In the genomic region with DNA sequence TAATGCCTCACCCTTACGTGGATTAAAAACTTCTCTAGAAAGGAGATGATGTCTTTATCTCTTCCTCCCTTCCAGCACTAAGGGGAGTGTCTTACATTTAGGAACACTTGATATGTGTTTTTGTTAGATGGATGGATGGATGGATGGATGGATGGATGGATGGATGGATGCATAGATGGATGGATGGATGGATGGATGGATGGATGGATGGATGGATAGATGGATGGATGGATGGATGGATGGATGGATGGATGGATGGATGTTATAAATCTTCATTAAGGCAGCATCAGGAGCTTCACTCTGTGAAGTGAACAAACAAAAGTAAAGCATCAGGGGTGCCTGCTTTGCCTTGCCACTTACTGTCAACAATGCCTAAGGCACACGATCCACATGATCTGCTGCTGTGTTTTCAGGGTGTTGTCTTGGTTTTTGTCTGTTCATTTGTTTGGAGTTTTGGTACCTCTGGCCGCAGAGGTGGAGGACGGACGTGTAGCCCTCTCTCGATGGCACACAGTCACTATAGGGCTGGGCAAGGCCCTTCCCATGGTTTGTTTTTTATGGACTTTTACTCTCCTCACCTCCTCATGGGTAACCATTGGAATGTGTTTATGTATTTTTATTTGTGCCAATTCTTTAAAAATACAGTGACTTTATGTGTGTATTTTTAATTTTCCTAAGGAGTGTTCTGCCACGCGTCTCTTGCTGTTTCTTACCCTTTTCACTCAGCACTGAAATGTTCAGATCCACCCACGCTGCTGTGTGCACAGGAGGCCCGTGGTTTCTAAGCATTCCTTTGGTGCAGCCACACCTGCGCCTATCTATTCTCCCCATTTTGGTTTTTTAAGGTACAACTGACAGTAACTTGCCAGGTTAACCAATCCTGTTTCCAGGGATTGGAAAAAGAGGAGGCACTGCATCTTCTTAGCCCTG, we compare ENCODE assay signal across 14 cellular contexts.
DNase-seq lines count a peak whose midpoint lies in the region; ATAC-seq, FAIRE-seq and TF ChIP-seq lines count a peak whose summit lies in the region.
"Had no signal": no experiment of that assay in that cellular context is flagged by ENCODE, and none has a peak within 500 bp of the region (broad histone marks: within the 10 kb centered on the region; RNA-seq: fewer than 3 reads in every experiment).

No MANE protein-coding gene starts in this region.

- H3K4me1 ChIP-seq in H1 (replicated peaks in 1 of 4; ENCODE audit: control insufficient read depth in 3 of 4, insufficient read depth in 4 of 4, low read length in 3 of 4) = peaks cover 0 to 7% (median 2%) of the 10 kb centered on the region in 4 experiments; a peak in 3 of 7 replicates
- H3K4me1 ChIP-seq: right atrium auricular region, SJSA1 had no signal

- H3K18ac ChIP-seq in H1 (ENCODE audit: extremely low read depth, low read length) = no peak overlapping the region

- no peaks in the 10 kb centered on the region for H3K27me3 ChIP-seq in H1 (replicated peaks in 1 of 4; ENCODE audit: control insufficient read depth in 3 of 4, extremely low read depth in 1 of 4, insufficient read depth in 3 of 4, low read length in 3 of 4)
- H3K27me3 ChIP-seq: right atrium auricular region, SJSA1 had no signal

- H3K79me1 ChIP-seq in H1 (ENCODE audit: low read depth, low read length) = no peaks in the 10 kb centered on the region

- DNase-seq in activated CD8-positive, alpha-beta memory T cell treated with anti-CD3 and anti-CD28 coated beads, Interleukin-2, amount 10 ng/mL, durations not matched to agents 7 days and 5 days = no peak
- DNase-seq in activated CD8-positive, alpha-beta memory T cell treated with anti-CD3 and anti-CD28 coated beads, Interleukin-2, amount 50 U/mL, for 48 hours = no peak
- DNase-seq in activated CD4-positive, alpha-beta memory T cell treated with anti-CD3 and anti-CD28 coated beads, Interleukin-2, amount 10 ng/mL, durations not matched to agents 7 days and 5 days = no peak
- peak in 1 of 2 experiments; percentile 14 for DNase-seq in H1 (ENCODE audit: low read depth in 1 of 2, low spot score in 2 of 2)
- peak in 1 of 2 donors; percentile 46 for DNase-seq in stimulated activated effector memory CD8-positive, alpha-beta T cell treated with anti-CD3 and anti-CD28 coated beads, Interleukin-12 subunit alpha, Interleukin-12 subunit beta, amount 100 ng/mL, for 72 hours (ENCODE audit: low spot score in 2 of 2)
- no peak for DNase-seq in cortex of kidney (lab: John Stamatoyannopoulos, UW)
- no peak for DNase-seq in OCI-M1 (lab: John Stamatoyannopoulos, UW)
- DNase-seq in chondrocyte (ENCODE audit: low spot score) = no peak
- DNase-seq: foreskin melanocyte had no signal

- no peak overlapping the region for H3K9ac ChIP-seq in H1 (replicated peaks in 1 of 4; ENCODE audit: extremely low read depth in 1 of 4, low read depth in 3 of 4, low read length in 3 of 4)

- H2AFZ ChIP-seq in H1 (ENCODE audit: low read length) = no peak overlapping the region

- H3K27ac ChIP-seq in H1 (ENCODE audit: low read depth, low read length) = no peak overlapping the region
- H3K27ac ChIP-seq: right atrium auricular region, SJSA1 had no signal

- H4K20me1 ChIP-seq in H1 (replicated peaks in 1 of 2; ENCODE audit: control insufficient read depth in 1 of 2, insufficient read depth in 2 of 2, low read length in 2 of 2) = no peaks in the 10 kb centered on the region

- H3K23ac ChIP-seq in H1 (ENCODE audit: insufficient read length) = no peak overlapping the region

- H3K4me1 Mint-ChIP-seq in activated CD8-positive, alpha-beta memory T cell treated with anti-CD3 and anti-CD28 coated beads, Interleukin-2, amount 10 ng/mL, durations not matched to agents 7 days and 5 days = peaks cover 71% of the 10 kb centered on the region
- peaks cover 63% of the 10 kb centered on the region for H3K4me1 Mint-ChIP-seq in activated CD4-positive, alpha-beta memory T cell treated with anti-CD3 and anti-CD28 coated beads, Interleukin-2, amount 10 ng/mL, durations not matched to agents 7 days and 5 days
- H3K4me1 Mint-ChIP-seq in stimulated activated effector memory CD8-positive, alpha-beta T cell treated with anti-CD3 and anti-CD28 coated beads, Interleukin-12 subunit alpha, Interleukin-12 subunit beta, amount 100 ng/mL, for 72 hours = peaks cover 62% of the 10 kb centered on the region
- H3K4me1 Mint-ChIP-seq in chondrocyte (ENCODE audit: low read depth) = no peaks in the 10 kb centered on the region

- peaks cover 2% of the 10 kb centered on the region; the same call in 1 of the 2 replicates for H3K23me2 ChIP-seq in H1 (ENCODE audit: low read depth, low read length)

- H3K4me3 ChIP-seq in H1 (ENCODE audit: extremely low read depth in 1 of 4, insufficient read depth in 2 of 4, low read depth in 3 of 4, low read length in 4 of 4) = no peak overlapping the region
- H3K4me3 ChIP-seq: right atrium auricular region, SJSA1 had no signal

- no peaks in the 10 kb centered on the region for H3K79me2 ChIP-seq in H1 (ENCODE audit: control insufficient read depth in 1 of 2, insufficient read depth in 2 of 2, low read length in 2 of 2)

- peaks cover 10% of the 10 kb centered on the region for H3K36me3 Mint-ChIP-seq in activated CD8-positive, alpha-beta memory T cell treated with anti-CD3 and anti-CD28 coated beads, Interleukin-2, amount 10 ng/mL, durations not matched to agents 7 days and 5 days
- H3K36me3 Mint-ChIP-seq in activated CD4-positive, alpha-beta memory T cell treated with anti-CD3 and anti-CD28 coated beads, Interleukin-2, amount 10 ng/mL, durations not matched to agents 7 days and 5 days (ENCODE audit: low read depth) = peaks cover 2% of the 10 kb centered on the region
- peaks cover 6% of the 10 kb centered on the region for H3K36me3 Mint-ChIP-seq in stimulated activated effector memory CD8-positive, alpha-beta T cell treated with anti-CD3 and anti-CD28 coated beads, Interleukin-12 subunit alpha, Interleukin-12 subunit beta, amount 100 ng/mL, for 72 hours
- H3K36me3 Mint-ChIP-seq in chondrocyte (ENCODE audit: low read depth) = no peaks in the 10 kb centered on the region

- TF ChIP-seq POLR2A in H1 (IDR thresholded peaks at IDR 0.05; ENCODE audit: control extremely low read depth in 1 of 2, low read depth in 2 of 2, low read length in 2 of 2) = no peak

- H3K9me3 ChIP-seq in H1 (ENCODE audit: insufficient read depth in 2 of 2, low read depth in 1 of 2, low read length in 1 of 2) = peaks cover 0 to 2% of the 10 kb centered on the region in 2 experiments; a peak in 1 of 4 replicates
- H3K9me3 ChIP-seq: right atrium auricular region, SJSA1 had no signal

- CTCF ChIA-PET in activated CD8-positive, alpha-beta memory T cell treated with anti-CD3 and anti-CD28 coated beads, Interleukin-2, amount 10 ng/mL, durations not matched to agents 7 days and 5 days (lab: Charles Lee) = interaction anchor here (0.9 to 2.3 kb wide), 10 partner anchors 9 to 72 kb away, joined by 3 to 7 read pairs (median 4); no protein-coding TSS in a partner anchor
- CTCF ChIA-PET in activated CD4-positive, alpha-beta memory T cell treated with anti-CD3 and anti-CD28 coated beads, Interleukin-2, amount 10 ng/mL, durations not matched to agents 7 days and 5 days (lab: Charles Lee) = interaction anchor here (0.8 to 1.9 kb wide), 4 partner anchors 25 to 152 kb away, joined by 3 to 5 read pairs (median 3); no protein-coding TSS in a partner anchor
- CTCF ChIA-PET in H1 (lab: Charles Lee; ENCODE audit: partially characterized antibody) = interaction anchor here (0.8 to 1.5 kb wide), 4 partner anchors 9 to 39 kb away, joined by 3 to 5 read pairs (median 4); no protein-coding TSS in a partner anchor

- no peak overlapping the region for H3K4me3 Mint-ChIP-seq in activated CD8-positive, alpha-beta memory T cell treated with anti-CD3 and anti-CD28 coated beads, Interleukin-2, amount 10 ng/mL, durations not matched to agents 7 days and 5 days
- H3K4me3 Mint-ChIP-seq in activated CD4-positive, alpha-beta memory T cell treated with anti-CD3 and anti-CD28 coated beads, Interleukin-2, amount 10 ng/mL, durations not matched to agents 7 days and 5 days = no peak overlapping the region
- peak overlapping the region; percentile 23 for H3K4me3 Mint-ChIP-seq in stimulated activated effector memory CD8-positive, alpha-beta T cell treated with anti-CD3 and anti-CD28 coated beads, Interleukin-12 subunit alpha, Interleukin-12 subunit beta, amount 100 ng/mL, for 72 hours
- no peak overlapping the region for H3K4me3 Mint-ChIP-seq in chondrocyte (ENCODE audit: unreplicated experiment)

- no peak overlapping the region for H4K5ac ChIP-seq in H1 (ENCODE audit: insufficient read length, low read depth, low read length)

- H2BK15ac ChIP-seq in H1 (ENCODE audit: low read length) = no peak overlapping the region

- TF ChIP-seq EP300 in H1 (IDR thresholded peaks at IDR 0.05; ENCODE audit: borderline replicate concordance in 1 of 2, low read depth in 2 of 2, low read length in 2 of 2) = no peak

- TF ChIP-seq CTCF in H1 (IDR thresholded peaks at IDR 0.05; ENCODE audit: control extremely low read depth in 1 of 3, insufficient read depth in 1 of 3, low read depth in 1 of 3, low read length in 3 of 3) = no peak
- TF ChIP-seq CTCF in chondrocyte (IDR thresholded peaks at IDR 0.05) = no peak

- whole genome bisulfite sequencing in H1 (ENCODE audit: extremely low coverage in 1 of 2, insufficient coverage in 1 of 2, insufficient read length in 1 of 2, insufficient replicate concordance in 2 of 2, low coverage in 1 of 2, low lambda C conversion rate in 2 of 2, missing lambda C conversion rate in 1 of 2), 2 experiments = 92% methylated on average over 11 of the region's 11 CpGs; no CpG with 5 or more reads in 1 of the 2 experiments

- no peak overlapping the region for H2BK12ac ChIP-seq in H1 (ENCODE audit: low read depth, low read length)

- no peak overlapping the region for H4K91ac ChIP-seq in H1 (replicated peaks; ENCODE audit: insufficient read length, low read length)

- no peaks in the 10 kb centered on the region for H3K27me3 Mint-ChIP-seq in activated CD8-positive, alpha-beta memory T cell treated with anti-CD3 and anti-CD28 coated beads, Interleukin-2, amount 10 ng/mL, durations not matched to agents 7 days and 5 days
- H3K27me3 Mint-ChIP-seq in activated CD4-positive, alpha-beta memory T cell treated with anti-CD3 and anti-CD28 coated beads, Interleukin-2, amount 10 ng/mL, durations not matched to agents 7 days and 5 days = no peaks in the 10 kb centered on the region
- no peaks in the 10 kb centered on the region for H3K27me3 Mint-ChIP-seq in chondrocyte (ENCODE audit: low read depth)

- TF ChIP-seq RAD21 in H1 (IDR thresholded peaks at IDR 0.05 in 1 of 2, conservative IDR thresholded peaks at IDR 0.05 in 1 of 2; ENCODE audit: low read depth in 2 of 2, low read length in 2 of 2) = no peak

- no peak overlapping the region for H2AK5ac ChIP-seq in H1 (ENCODE audit: low read depth, low read length)

- H2BK120ac ChIP-seq in H1 (replicated peaks; ENCODE audit: low read depth, low read length) = no peak overlapping the region

- no peak overlapping the region for H3K4me2 ChIP-seq in H1 (ENCODE audit: insufficient read depth in 1 of 2, low read depth in 2 of 2, low read length in 2 of 2)

- no peaks in the 10 kb centered on the region for H3K36me3 ChIP-seq in H1 (ENCODE audit: control insufficient read depth in 2 of 4, insufficient read depth in 4 of 4, low read length in 3 of 4)
- H3K36me3 ChIP-seq: right atrium auricular region, SJSA1 had no signal

- H3K56ac ChIP-seq in H1 (replicated peaks; ENCODE audit: insufficient read length, low read depth, low read length) = peak overlapping the region; percentile 55

- no peak overlapping the region for H3K14ac ChIP-seq in H1 (ENCODE audit: insufficient read length)

- H3K9me3 Mint-ChIP-seq in activated CD8-positive, alpha-beta memory T cell treated with anti-CD3 and anti-CD28 coated beads, Interleukin-2, amount 10 ng/mL, durations not matched to agents 7 days and 5 days (ENCODE audit: low read depth) = peaks cover 2% of the 10 kb centered on the region
- peaks cover 2% of the 10 kb centered on the region for H3K9me3 Mint-ChIP-seq in activated CD4-positive, alpha-beta memory T cell treated with anti-CD3 and anti-CD28 coated beads, Interleukin-2, amount 10 ng/mL, durations not matched to agents 7 days and 5 days
- H3K9me3 Mint-ChIP-seq in stimulated activated effector memory CD8-positive, alpha-beta T cell treated with anti-CD3 and anti-CD28 coated beads, Interleukin-12 subunit alpha, Interleukin-12 subunit beta, amount 100 ng/mL, for 72 hours = peaks cover 2% of the 10 kb centered on the region
- peaks cover 6% of the 10 kb centered on the region for H3K9me3 Mint-ChIP-seq in chondrocyte (ENCODE audit: low read depth)

- POLR2A ChIA-PET in activated CD4-positive, alpha-beta memory T cell treated with anti-CD3 and anti-CD28 coated beads, Interleukin-2, amount 10 ng/mL, durations not matched to agents 7 days and 5 days (lab: Charles Lee) = interaction anchor here (1.0 to 3.6 kb wide), 9 partner anchors 28 to 424 kb away, joined by 3 to 12 read pairs (median 6); partner anchors contain the start of genes CENPU and IRF2
- POLR2A ChIA-PET in H1 (lab: Charles Lee; ENCODE audit: partially characterized antibody) = interaction anchor here (0.5 kb wide), 1 partner anchor 78 kb away, joined by 3 read pairs; no protein-coding TSS in a partner anchor

- H4K8ac ChIP-seq in H1 (ENCODE audit: extremely low read depth, insufficient read depth, low read length) = peak overlapping the region; percentile 18; the same call in 1 of the 2 replicates

- 0 out of 2 replicates have a peak overlapping the region, but pooled peaks have one; percentile 35 for H2BK20ac ChIP-seq in H1 (ENCODE audit: low read length)

- FAIRE-seq in H1 (lab: Jason Lieb, UNC) = no peak
- FAIRE-seq: A204.1, astrocyte, islet of Langerhans had no signal

- peak overlapping the region; percentile 83 for H3K27ac Mint-ChIP-seq in activated CD8-positive, alpha-beta memory T cell treated with anti-CD3 and anti-CD28 coated beads, Interleukin-2, amount 10 ng/mL, durations not matched to agents 7 days and 5 days
- H3K27ac Mint-ChIP-seq in activated CD4-positive, alpha-beta memory T cell treated with anti-CD3 and anti-CD28 coated beads, Interleukin-2, amount 10 ng/mL, durations not matched to agents 7 days and 5 days = peak overlapping the region; percentile 80
- peak overlapping the region; percentile 74 for H3K27ac Mint-ChIP-seq in stimulated activated effector memory CD8-positive, alpha-beta T cell treated with anti-CD3 and anti-CD28 coated beads, Interleukin-12 subunit alpha, Interleukin-12 subunit beta, amount 100 ng/mL, for 72 hours
- no peak overlapping the region for H3K27ac Mint-ChIP-seq in chondrocyte (ENCODE audit: unreplicated experiment)

- no peak overlapping the region for H2BK5ac ChIP-seq in H1 (ENCODE audit: low read depth, low read length)

- ATAC-seq in activated CD8-positive, alpha-beta memory T cell treated with anti-CD3 and anti-CD28 coated beads, Interleukin-2, amount 10 ng/mL, durations not matched to agents 7 days and 5 days = no peak
- ATAC-seq in stimulated activated effector memory CD8-positive, alpha-beta T cell treated with anti-CD3 and anti-CD28 coated beads, Interleukin-12 subunit alpha, Interleukin-12 subunit beta, amount 100 ng/mL, for 72 hours = peak; percentile 39

- no peak overlapping the region for H3K4ac ChIP-seq in H1 (replicated peaks; ENCODE audit: insufficient read length, low read depth, low read length)
